ENCODE assay signal across 1 cellular context in the genomic region with DNA sequence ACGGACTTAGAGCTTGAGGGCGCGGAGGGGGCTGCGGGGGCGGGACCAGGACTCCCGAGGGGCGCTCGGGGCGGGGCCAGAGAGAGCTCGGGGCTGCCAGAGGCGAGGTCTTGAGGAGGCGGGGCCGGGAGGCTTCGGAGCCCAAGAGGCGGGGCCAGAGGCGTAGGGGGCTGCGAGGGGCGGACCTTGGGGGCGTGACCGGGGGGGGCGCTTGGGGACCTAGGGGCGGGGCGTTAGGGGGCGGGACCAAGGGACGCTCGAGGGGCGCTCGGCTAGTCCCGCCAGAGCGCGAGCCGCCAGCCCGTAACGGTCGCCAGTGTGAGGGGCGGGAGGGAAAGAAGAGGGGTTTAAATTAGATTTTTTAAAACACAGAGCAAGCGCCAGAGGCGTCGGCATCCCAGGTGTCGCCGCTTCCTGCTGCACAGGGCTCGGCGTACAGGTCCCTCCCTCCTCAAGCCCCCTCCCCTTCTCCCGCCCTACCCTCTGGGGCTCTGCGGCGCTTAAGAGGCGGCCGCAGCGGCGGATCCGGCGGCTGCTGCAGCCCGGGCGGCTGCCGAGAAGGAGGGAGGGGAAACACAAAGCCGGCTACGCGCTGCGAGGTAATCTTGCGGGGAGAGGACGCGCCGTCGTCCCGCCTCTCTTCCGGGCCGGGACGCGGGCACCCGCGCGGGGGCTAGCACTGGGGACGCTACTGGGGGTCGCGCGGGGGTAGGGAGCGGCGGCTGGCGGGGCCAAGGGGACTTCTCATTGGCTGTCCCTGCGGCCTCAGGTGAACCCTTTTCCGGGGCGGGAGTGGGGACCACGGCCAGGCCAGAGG.
TF ChIP-seq lines count a peak whose summit lies in the region.

A gene with protein sequence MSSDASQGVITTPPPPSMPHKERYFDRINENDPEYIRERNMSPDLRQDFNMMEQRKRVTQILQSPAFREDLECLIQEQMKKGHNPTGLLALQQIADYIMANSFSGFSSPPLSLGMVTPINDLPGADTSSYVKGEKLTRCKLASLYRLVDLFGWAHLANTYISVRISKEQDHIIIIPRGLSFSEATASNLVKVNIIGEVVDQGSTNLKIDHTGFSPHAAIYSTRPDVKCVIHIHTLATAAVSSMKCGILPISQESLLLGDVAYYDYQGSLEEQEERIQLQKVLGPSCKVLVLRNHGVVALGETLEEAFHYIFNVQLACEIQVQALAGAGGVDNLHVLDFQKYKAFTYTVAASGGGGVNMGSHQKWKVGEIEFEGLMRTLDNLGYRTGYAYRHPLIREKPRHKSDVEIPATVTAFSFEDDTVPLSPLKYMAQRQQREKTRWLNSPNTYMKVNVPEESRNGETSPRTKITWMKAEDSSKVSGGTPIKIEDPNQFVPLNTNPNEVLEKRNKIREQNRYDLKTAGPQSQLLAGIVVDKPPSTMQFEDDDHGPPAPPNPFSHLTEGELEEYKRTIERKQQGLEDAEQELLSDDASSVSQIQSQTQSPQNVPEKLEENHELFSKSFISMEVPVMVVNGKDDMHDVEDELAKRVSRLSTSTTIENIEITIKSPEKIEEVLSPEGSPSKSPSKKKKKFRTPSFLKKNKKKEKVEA (plus strand): TSS at position 284 of the 817 bp plus-strand sequence. CDS start 92,670 bp downstream, outside the sequence.

TF ChIP-seq in HepG2, 621 proteins besides CTCF, POLR2A, EP300 and RAD21 (continued from another document and continues in another):
- TF ChIP-seq, protein P1, sequence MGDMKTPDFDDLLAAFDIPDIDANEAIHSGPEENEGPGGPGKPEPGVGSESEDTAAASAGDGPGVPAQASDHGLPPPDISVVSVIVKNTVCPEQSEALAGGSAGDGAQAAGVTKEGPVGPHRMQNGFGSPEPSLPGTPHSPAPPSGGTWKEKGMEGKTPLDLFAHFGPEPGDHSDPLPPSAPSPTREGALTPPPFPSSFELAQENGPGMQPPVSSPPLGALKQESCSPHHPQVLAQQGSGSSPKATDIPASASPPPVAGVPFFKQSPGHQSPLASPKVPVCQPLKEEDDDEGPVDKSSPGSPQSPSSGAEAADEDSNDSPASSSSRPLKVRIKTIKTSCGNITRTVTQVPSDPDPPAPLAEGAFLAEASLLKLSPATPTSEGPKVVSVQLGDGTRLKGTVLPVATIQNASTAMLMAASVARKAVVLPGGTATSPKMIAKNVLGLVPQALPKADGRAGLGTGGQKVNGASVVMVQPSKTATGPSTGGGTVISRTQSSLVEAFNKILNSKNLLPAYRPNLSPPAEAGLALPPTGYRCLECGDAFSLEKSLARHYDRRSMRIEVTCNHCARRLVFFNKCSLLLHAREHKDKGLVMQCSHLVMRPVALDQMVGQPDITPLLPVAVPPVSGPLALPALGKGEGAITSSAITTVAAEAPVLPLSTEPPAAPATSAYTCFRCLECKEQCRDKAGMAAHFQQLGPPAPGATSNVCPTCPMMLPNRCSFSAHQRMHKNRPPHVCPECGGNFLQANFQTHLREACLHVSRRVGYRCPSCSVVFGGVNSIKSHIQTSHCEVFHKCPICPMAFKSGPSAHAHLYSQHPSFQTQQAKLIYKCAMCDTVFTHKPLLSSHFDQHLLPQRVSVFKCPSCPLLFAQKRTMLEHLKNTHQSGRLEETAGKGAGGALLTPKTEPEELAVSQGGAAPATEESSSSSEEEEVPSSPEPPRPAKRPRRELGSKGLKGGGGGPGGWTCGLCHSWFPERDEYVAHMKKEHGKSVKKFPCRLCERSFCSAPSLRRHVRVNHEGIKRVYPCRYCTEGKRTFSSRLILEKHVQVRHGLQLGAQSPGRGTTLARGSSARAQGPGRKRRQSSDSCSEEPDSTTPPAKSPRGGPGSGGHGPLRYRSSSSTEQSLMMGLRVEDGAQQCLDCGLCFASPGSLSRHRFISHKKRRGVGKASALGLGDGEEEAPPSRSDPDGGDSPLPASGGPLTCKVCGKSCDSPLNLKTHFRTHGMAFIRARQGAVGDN (CRISPR knock-in tag; IDR thresholded peaks at IDR 0.05): peak; percentile 43
- TF ChIP-seq ZBTB38 (CRISPR knock-in tag; IDR thresholded peaks at IDR 0.05) (no peak), CHD4 (IDR thresholded peaks at IDR 0.05; ENCODE audit: borderline replicate concordance, low read length) (no peak), HNF4G (IDR thresholded peaks at IDR 0.05; ENCODE audit: borderline replicate concordance, low read depth, low read length) (no peak), HNF4G (CRISPR knock-in tag; IDR thresholded peaks at IDR 0.05; ENCODE audit: borderline replicate concordance, low read depth) (no peak), SP1 (IDR thresholded peaks at IDR 0.05) (no peak), SP1 (CRISPR knock-in tag; IDR thresholded peaks at IDR 0.05) (peak; percentile 62), MYNN (CRISPR knock-in tag; IDR thresholded peaks at IDR 0.05; ENCODE audit: low read depth) (no peak), RORA (CRISPR knock-in tag; IDR thresholded peaks at IDR 0.05) (no peak), TBL1XR1 (IDR thresholded peaks at IDR 0.05; ENCODE audit: borderline replicate concordance, low read length, partially characterized antibody) (no peak), ZNF550 (CRISPR knock-in tag; IDR thresholded peaks at IDR 0.05; ENCODE audit: borderline replicate concordance) (0 out of 2 replicates have a peak, but pooled peaks have one; percentile 70), SOX6 (IDR thresholded peaks at IDR 0.05) (no peak), SOX6 (CRISPR knock-in tag; IDR thresholded peaks at IDR 0.05) (peak; percentile 45; the same call in 1 of the 2 replicates), NFRKB (IDR thresholded peaks at IDR 0.05) (no peak), PRPF4 (IDR thresholded peaks at IDR 0.05; ENCODE audit: low read depth, low read length, poor library complexity, severe bottlenecking) (no peak), TCF7 (IDR thresholded peaks at IDR 0.05; ENCODE audit: low read depth) (no peak), TOPORS (CRISPR knock-in tag; IDR thresholded peaks at IDR 0.05) (peak; percentile 53; the same call in 1 of the 2 replicates), NFE2L2 (IDR thresholded peaks at IDR 0.05; ENCODE audit: low read length) (no peak), ZNF230 (CRISPR knock-in tag; IDR thresholded peaks at IDR 0.05) (no peak), MXI1 (IDR thresholded peaks at IDR 0.05; ENCODE audit: borderline replicate concordance, low read depth, low read length) (no peak; the same call in 2 of the 3 replicates), SMC3 (IDR thresholded peaks at IDR 0.05; ENCODE audit: low read length) (no peak), ZZZ3 (CRISPR knock-in tag; IDR thresholded peaks at IDR 0.05; ENCODE audit: borderline replicate concordance) (no peak), NFIB (CRISPR knock-in tag; IDR thresholded peaks at IDR 0.05; ENCODE audit: borderline replicate concordance) (no peak), NRL (CRISPR knock-in tag; IDR thresholded peaks at IDR 0.05; ENCODE audit: borderline replicate concordance) (no peak), PHB2 (IDR thresholded peaks at IDR 0.05; ENCODE audit: partially characterized antibody) (no peak), SRSF9 (IDR thresholded peaks at IDR 0.05; ENCODE audit: borderline replicate concordance, insufficient read depth, low read depth, low read length, poor library complexity, severe bottlenecking) (no peak), ZSCAN12 (CRISPR knock-in tag; IDR thresholded peaks at IDR 0.05) (no peak), JUND (CRISPR knock-in tag; IDR thresholded peaks at IDR 0.05) (no peak), MIXL1 (CRISPR knock-in tag; IDR thresholded peaks at IDR 0.05) (no peak), BHLHE40 (IDR thresholded peaks at IDR 0.05; ENCODE audit: low read length) (no peak), ZNF441 (CRISPR knock-in tag; IDR thresholded peaks at IDR 0.05; ENCODE audit: borderline replicate concordance) (no peak)
- TF ChIP-seq, protein P2, sequence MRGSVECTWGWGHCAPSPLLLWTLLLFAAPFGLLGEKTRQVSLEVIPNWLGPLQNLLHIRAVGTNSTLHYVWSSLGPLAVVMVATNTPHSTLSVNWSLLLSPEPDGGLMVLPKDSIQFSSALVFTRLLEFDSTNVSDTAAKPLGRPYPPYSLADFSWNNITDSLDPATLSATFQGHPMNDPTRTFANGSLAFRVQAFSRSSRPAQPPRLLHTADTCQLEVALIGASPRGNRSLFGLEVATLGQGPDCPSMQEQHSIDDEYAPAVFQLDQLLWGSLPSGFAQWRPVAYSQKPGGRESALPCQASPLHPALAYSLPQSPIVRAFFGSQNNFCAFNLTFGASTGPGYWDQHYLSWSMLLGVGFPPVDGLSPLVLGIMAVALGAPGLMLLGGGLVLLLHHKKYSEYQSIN (CRISPR knock-in tag; IDR thresholded peaks at IDR 0.05; ENCODE audit: borderline replicate concordance): no peak
- TF ChIP-seq, protein P3, sequence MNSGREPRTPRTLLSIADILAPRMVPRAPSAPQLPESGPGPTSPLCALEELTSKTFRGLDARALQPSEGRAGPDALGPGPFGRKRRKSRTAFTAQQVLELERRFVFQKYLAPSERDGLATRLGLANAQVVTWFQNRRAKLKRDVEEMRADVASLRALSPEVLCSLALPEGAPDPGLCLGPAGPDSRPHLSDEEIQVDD (CRISPR knock-in tag; IDR thresholded peaks at IDR 0.05; ENCODE audit: borderline replicate concordance): no peak
- TF ChIP-seq, protein P4, sequence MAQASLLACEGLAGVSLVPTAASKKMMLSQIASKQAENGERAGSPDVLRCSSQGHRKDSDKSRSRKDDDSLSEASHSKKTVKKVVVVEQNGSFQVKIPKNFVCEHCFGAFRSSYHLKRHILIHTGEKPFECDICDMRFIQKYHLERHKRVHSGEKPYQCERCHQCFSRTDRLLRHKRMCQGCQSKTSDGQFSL (CRISPR knock-in tag; IDR thresholded peaks at IDR 0.05): no peak
- TF ChIP-seq, protein P5, sequence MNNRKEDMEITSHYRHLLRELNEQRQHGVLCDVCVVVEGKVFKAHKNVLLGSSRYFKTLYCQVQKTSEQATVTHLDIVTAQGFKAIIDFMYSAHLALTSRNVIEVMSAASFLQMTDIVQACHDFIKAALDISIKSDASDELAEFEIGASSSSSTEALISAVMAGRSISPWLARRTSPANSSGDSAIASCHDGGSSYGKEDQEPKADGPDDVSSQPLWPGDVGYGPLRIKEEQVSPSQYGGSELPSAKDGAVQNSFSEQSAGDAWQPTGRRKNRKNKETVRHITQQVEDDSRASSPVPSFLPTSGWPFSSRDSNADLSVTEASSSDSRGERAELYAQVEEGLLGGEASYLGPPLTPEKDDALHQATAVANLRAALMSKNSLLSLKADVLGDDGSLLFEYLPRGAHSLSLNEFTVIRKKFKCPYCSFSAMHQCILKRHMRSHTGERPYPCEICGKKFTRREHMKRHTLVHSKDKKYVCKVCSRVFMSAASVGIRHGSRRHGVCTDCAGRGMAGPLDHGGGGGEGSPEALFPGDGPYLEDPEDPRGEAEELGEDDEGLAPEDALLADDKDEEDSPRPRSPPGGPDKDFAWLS (CRISPR knock-in tag; IDR thresholded peaks at IDR 0.05; ENCODE audit: borderline replicate concordance): no peak
- TF ChIP-seq, protein P6, sequence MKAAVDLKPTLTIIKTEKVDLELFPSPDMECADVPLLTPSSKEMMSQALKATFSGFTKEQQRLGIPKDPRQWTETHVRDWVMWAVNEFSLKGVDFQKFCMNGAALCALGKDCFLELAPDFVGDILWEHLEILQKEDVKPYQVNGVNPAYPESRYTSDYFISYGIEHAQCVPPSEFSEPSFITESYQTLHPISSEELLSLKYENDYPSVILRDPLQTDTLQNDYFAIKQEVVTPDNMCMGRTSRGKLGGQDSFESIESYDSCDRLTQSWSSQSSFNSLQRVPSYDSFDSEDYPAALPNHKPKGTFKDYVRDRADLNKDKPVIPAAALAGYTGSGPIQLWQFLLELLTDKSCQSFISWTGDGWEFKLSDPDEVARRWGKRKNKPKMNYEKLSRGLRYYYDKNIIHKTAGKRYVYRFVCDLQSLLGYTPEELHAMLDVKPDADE (CRISPR knock-in tag; IDR thresholded peaks at IDR 0.05): no peak
- TF ChIP-seq, protein P7, sequence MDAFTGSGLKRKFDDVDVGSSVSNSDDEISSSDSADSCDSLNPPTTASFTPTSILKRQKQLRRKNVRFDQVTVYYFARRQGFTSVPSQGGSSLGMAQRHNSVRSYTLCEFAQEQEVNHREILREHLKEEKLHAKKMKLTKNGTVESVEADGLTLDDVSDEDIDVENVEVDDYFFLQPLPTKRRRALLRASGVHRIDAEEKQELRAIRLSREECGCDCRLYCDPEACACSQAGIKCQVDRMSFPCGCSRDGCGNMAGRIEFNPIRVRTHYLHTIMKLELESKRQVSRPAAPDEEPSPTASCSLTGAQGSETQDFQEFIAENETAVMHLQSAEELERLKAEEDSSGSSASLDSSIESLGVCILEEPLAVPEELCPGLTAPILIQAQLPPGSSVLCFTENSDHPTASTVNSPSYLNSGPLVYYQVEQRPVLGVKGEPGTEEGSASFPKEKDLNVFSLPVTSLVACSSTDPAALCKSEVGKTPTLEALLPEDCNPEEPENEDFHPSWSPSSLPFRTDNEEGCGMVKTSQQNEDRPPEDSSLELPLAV (CRISPR knock-in tag; conservative IDR thresholded peaks at IDR 0.05; ENCODE audit: low read depth): no peak
- TF ChIP-seq, protein P8, sequence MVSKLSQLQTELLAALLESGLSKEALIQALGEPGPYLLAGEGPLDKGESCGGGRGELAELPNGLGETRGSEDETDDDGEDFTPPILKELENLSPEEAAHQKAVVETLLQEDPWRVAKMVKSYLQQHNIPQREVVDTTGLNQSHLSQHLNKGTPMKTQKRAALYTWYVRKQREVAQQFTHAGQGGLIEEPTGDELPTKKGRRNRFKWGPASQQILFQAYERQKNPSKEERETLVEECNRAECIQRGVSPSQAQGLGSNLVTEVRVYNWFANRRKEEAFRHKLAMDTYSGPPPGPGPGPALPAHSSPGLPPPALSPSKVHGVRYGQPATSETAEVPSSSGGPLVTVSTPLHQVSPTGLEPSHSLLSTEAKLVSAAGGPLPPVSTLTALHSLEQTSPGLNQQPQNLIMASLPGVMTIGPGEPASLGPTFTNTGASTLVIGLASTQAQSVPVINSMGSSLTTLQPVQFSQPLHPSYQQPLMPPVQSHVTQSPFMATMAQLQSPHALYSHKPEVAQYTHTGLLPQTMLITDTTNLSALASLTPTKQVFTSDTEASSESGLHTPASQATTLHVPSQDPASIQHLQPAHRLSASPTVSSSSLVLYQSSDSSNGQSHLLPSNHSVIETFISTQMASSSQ (IDR thresholded peaks at IDR 0.05; ENCODE audit: low read depth): no peak
- TF ChIP-seq, protein P8 (CRISPR knock-in tag; IDR thresholded peaks at IDR 0.05; ENCODE audit: borderline replicate concordance): peak; percentile 6; the same call in 1 of the 2 replicates
- TF ChIP-seq, protein P9, sequence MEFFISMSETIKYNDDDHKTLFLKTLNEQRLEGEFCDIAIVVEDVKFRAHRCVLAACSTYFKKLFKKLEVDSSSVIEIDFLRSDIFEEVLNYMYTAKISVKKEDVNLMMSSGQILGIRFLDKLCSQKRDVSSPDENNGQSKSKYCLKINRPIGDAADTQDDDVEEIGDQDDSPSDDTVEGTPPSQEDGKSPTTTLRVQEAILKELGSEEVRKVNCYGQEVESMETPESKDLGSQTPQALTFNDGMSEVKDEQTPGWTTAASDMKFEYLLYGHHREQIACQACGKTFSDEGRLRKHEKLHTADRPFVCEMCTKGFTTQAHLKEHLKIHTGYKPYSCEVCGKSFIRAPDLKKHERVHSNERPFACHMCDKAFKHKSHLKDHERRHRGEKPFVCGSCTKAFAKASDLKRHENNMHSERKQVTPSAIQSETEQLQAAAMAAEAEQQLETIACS (CRISPR knock-in tag; IDR thresholded peaks at IDR 0.05): no peak; the same call in 1 of the 2 replicates
